In the genomic region with DNA sequence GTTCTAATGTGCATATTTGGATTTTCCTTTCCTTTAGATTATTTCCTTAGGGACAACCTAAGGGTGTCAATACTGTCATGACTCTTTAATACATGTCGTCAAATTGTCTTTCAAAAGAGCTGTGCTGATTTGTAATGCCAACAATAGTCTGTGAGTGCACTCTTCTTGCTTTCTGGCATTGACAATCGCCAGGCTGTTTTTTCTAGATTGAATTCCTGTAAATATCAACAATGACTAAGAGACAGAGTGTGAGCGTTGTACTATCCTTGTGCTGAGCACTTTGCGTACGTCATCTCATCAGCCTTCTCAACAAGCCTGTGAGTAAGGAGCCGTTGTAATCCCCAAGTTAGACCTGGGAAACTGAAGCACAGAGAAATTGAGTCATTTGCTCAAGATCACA, we compare ENCODE assay signal across 17 cellular contexts.
"Had no signal": no experiment of that assay in that cellular context is flagged by ENCODE, and none has a peak within 500 bp of the region (broad histone marks: within the 10 kb centered on the region; RNA-seq: fewer than 3 reads in every experiment).

No MANE protein-coding gene starts in this region.

- H3K4me3 Mint-ChIP-seq: activated CD8-positive, alpha-beta T cell treated with anti-CD3 and anti-CD28 coated beads, Interleukin-2, amount 10 ng/mL, durations not matched to agents 7 days and 5 days; activated naive CD4-positive, alpha-beta T cell treated with anti-CD3 and anti-CD28 coated beads, Interleukin-2, amount 10 ng/mL, durations not matched to agents 7 days and 5 days; dendritic cell treated with granulocyte-macrophage colony-stimulating factor and Interleukin-4, amounts not matched to agents 40 ng/mL and 50 ng/mL, for 4 days; natural killer cell treated with Interleukin-12 subunit alpha and Interleukin-12 subunit beta and Interleukin-15 and Interleukin-18, amount 100 ng/mL, for 72 hours; stimulated activated naive CD8-positive, alpha-beta T cell treated with anti-CD3 and anti-CD28 coated beads, Interleukin-15, amount 100 ng/mL, for 72 hours had no signal

- H3K27me3 Mint-ChIP-seq: stimulated activated naive CD8-positive, alpha-beta T cell treated with anti-CD3 and anti-CD28 coated beads, Interleukin-15, amount 100 ng/mL, for 72 hours had no signal

- H3K27ac Mint-ChIP-seq: activated CD8-positive, alpha-beta T cell treated with anti-CD3 and anti-CD28 coated beads, Interleukin-2, amount 10 ng/mL, durations not matched to agents 7 days and 5 days; activated naive CD4-positive, alpha-beta T cell treated with anti-CD3 and anti-CD28 coated beads, Interleukin-2, amount 10 ng/mL, durations not matched to agents 7 days and 5 days; dendritic cell treated with granulocyte-macrophage colony-stimulating factor and Interleukin-4, amounts not matched to agents 40 ng/mL and 50 ng/mL, for 4 days; stimulated activated naive CD8-positive, alpha-beta T cell treated with anti-CD3 and anti-CD28 coated beads, Interleukin-15, amount 100 ng/mL, for 72 hours had no signal

- H3K27me3 ChIP-seq: left lung, sigmoid colon, testis had no signal

- H3K4me1 ChIP-seq: foreskin keratinocyte, left lung, sigmoid colon, testis had no signal

- H3K36me3 Mint-ChIP-seq: activated naive CD4-positive, alpha-beta T cell treated with anti-CD3 and anti-CD28 coated beads, Interleukin-2, amount 10 ng/mL, durations not matched to agents 7 days and 5 days had no signal

- H3K4me3 ChIP-seq: left lung, sigmoid colon, testis had no signal

- H3K36me3 ChIP-seq: left lung, sigmoid colon had no signal

- H3K9me3 Mint-ChIP-seq: activated naive CD4-positive, alpha-beta T cell treated with anti-CD3 and anti-CD28 coated beads, Interleukin-2, amount 10 ng/mL, durations not matched to agents 7 days and 5 days; dendritic cell treated with granulocyte-macrophage colony-stimulating factor and Interleukin-4, amounts not matched to agents 40 ng/mL and 50 ng/mL, for 4 days; natural killer cell treated with Interleukin-12 subunit alpha and Interleukin-12 subunit beta and Interleukin-15 and Interleukin-18, amount 100 ng/mL, for 72 hours had no signal

- H3K9me3 ChIP-seq: testis had no signal

- DNase-seq: activated CD4-positive, alpha-beta T cell treated with anti-CD3 and anti-CD28 coated beads for 4 hours; activated CD8-positive, alpha-beta memory T cell treated with anti-CD3 and anti-CD28 coated beads, Interleukin-2, amount 50 U/mL, for 48 hours; activated CD8-positive, alpha-beta T cell treated with anti-CD3 and anti-CD28 coated beads, Interleukin-2, amount 10 ng/mL, durations not matched to agents 7 days and 5 days; activated naive CD4-positive, alpha-beta T cell treated with anti-CD3 and anti-CD28 coated beads, Interleukin-2, amount 10 ng/mL, durations not matched to agents 7 days and 5 days; cerebellar nuclear complex; erythroblast; foreskin keratinocyte; head of caudate nucleus; left lung; sigmoid colon; stimulated activated CD4-positive, alpha-beta T cell treated with anti-CD3 and anti-CD28 coated beads, Interleukin-12 subunit alpha, Interleukin-12 subunit beta, amount 100 ng/mL, for 4 hours; stimulated activated CD4-positive, alpha-beta T cell treated with anti-CD3 and anti-CD28 coated beads, Interleukin-2, amount 100 ng/mL, for 48 hours; stimulated activated naive CD8-positive, alpha-beta T cell treated with anti-CD3 and anti-CD28 coated beads, Interleukin-15, amount 100 ng/mL, for 72 hours; T-helper 9 cell; testis had no signal

- ATAC-seq: activated CD8-positive, alpha-beta T cell treated with anti-CD3 and anti-CD28 coated beads, Interleukin-2, amount 10 ng/mL, durations not matched to agents 7 days and 5 days; foreskin keratinocyte; left lung; natural killer cell treated with Interleukin-12 subunit alpha and Interleukin-12 subunit beta and Interleukin-15 and Interleukin-18, amount 100 ng/mL, for 72 hours had no signal

- H3K27ac ChIP-seq: foreskin keratinocyte, left lung, sigmoid colon, testis had no signal
